17 cellular contexts compared by ENCODE assay signal in genomic region chr4:7507381-7507780, GRCh38.
"Had no signal": no experiment of that assay in that cellular context is flagged by ENCODE, and none has a peak within 500 bp of the region (broad histone marks: within the 10 kb centered on the region; RNA-seq: fewer than 3 reads in every experiment).

No MANE protein-coding gene starts in this region.

- H3K9me3 ChIP-seq: adrenal gland, colonic mucosa, left lung, tibial artery, vagina had no signal

- FAIRE-seq: keratinocyte had no signal

- H3K4me3 ChIP-seq: adrenal gland, colonic mucosa, left lung, tibial artery, vagina had no signal

- H3K27ac ChIP-seq: adrenal gland, colonic mucosa, left lung, tibial artery, vagina had no signal

- H3K36me3 ChIP-seq: adrenal gland, colonic mucosa, left lung, tibial artery, vagina had no signal

- H3K4me1 ChIP-seq: adrenal gland, colonic mucosa, left lung, vagina had no signal

- DNase-seq: activated naive CD4-positive, alpha-beta T cell treated with anti-CD3 and anti-CD28 coated beads, Interleukin-2, amount 10 ng/mL, durations not matched to agents 7 days and 5 days; activated T-cell treated with anti-CD3 and anti-CD28 coated beads for 4 hours; adrenal gland; caudate nucleus; colonic mucosa; hippocampal formation; mammary epithelial cell; naive thymus-derived CD8-positive, alpha-beta T cell; occipital lobe; stimulated activated CD4-positive, alpha-beta T cell treated with anti-CD3 and anti-CD28 coated beads, Interleukin-2, amount 100 ng/mL, for 48 hours; tibial artery had no signal

- H3K27me3 ChIP-seq: adrenal gland, colonic mucosa, tibial artery, vagina had no signal

- ATAC-seq: activated T-helper 17 cell treated with anti-CD3 and anti-CD28 coated beads, Interleukin-2, amount 50 U/mL, for 72 hours; esophagus mucosa; left lung; naive thymus-derived CD8-positive, alpha-beta T cell; stimulated activated memory B cell treated with anti-CD40 and anti-IgM and Interleukin-4, amounts not matched to agents 10 μg/mL and 1 μg/mL and 100 μg/mL, for 72 hours had no signal
